17 cellular contexts compared by ENCODE assay signal in the genomic region with DNA sequence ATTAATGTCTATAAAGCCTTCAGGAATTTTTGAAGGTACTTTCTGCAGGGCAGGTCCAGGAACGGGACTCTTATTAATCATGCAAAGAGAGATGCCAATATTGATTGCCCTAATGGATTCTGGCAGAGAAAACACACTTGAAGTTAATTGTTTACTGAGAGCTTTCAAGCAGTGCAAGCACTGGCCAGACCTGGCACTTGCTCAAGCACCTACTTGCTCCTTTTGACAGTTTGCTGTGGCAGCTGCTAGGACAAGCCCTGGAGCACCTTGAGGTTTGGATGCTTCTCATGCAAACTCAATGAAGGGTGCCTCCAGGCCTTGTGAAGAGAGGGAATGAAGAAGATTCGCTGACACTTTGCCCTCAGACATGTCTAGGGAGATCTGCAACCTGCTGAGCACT.
A peak's percentile ranks its signal among the peaks of the same experiment; 100 is the strongest.
DNase-seq lines count a peak whose midpoint lies in the region; ATAC-seq, FAIRE-seq and TF ChIP-seq lines count a peak whose summit lies in the region.
"Had no signal": no experiment of that assay in that cellular context is flagged by ENCODE, and none has a peak within 500 bp of the region (broad histone marks: within the 10 kb centered on the region; RNA-seq: fewer than 3 reads in every experiment).

No MANE protein-coding gene starts in this region.

- H3K9me3 ChIP-seq in WERI-Rb-1 (ENCODE audit: severe bottlenecking): no peaks in the 10 kb centered on the region
- H3K9me3 ChIP-seq: Peyer's patch had no signal

- H3K27ac Mint-ChIP-seq in brain: peak overlapping the region in 3 of 5 experiments; percentile 9 to 36 (median 35)
- H3K27ac Mint-ChIP-seq in progenitor cell of endocrine pancreas: peak overlapping the region; percentile 79
- H3K27ac Mint-ChIP-seq: CD4-positive, alpha-beta memory T cell; T-helper 1 cell treated with Interleukin-12 subunit alpha and Interleukin-12 subunit beta and Interleukin-4 antibody, amounts not matched to agents 30 μg/mL and 1 μg/mL, for 36 hours had no signal

- H3K4me3 Mint-ChIP-seq in brain (no peak overlapping the region), progenitor cell of endocrine pancreas (ENCODE audit: low read depth) (peak overlapping the region; percentile 29)
- H3K4me3 Mint-ChIP-seq: CD4-positive, alpha-beta memory T cell; neural crest cell; T-helper 1 cell treated with Interleukin-12 subunit alpha and Interleukin-12 subunit beta and Interleukin-4 antibody, amounts not matched to agents 30 μg/mL and 1 μg/mL, for 36 hours had no signal

- no peaks in the 10 kb centered on the region for H3K27me3 ChIP-seq in WERI-Rb-1 (ENCODE audit: insufficient read depth, low read depth, severe bottlenecking)
- H3K27me3 ChIP-seq: brain microvascular endothelial cell, Peyer's patch had no signal

- H3K9me3 Mint-ChIP-seq in brain (no peaks in the 10 kb centered on the region), progenitor cell of endocrine pancreas (ENCODE audit: low read depth) (no peaks in the 10 kb centered on the region)
- H3K9me3 Mint-ChIP-seq: CD4-positive, alpha-beta memory T cell; neural crest cell; T-helper 1 cell treated with Interleukin-12 subunit alpha and Interleukin-12 subunit beta and Interleukin-4 antibody, amounts not matched to agents 30 μg/mL and 1 μg/mL, for 36 hours had no signal

- no peak for ATAC-seq in GM21360 (IDR thresholded peaks at IDR 0.05; ENCODE audit: unreplicated experiment)
- ATAC-seq: left ventricle myocardium superior had no signal

- peaks cover 62% of the 10 kb centered on the region for H3K4me1 Mint-ChIP-seq in brain
- peaks cover 61% of the 10 kb centered on the region for H3K4me1 Mint-ChIP-seq in progenitor cell of endocrine pancreas (ENCODE audit: low read depth)
- H3K4me1 Mint-ChIP-seq: CD4-positive, alpha-beta memory T cell had no signal

- no peaks in the 10 kb centered on the region for H3K36me3 Mint-ChIP-seq in brain
- no peaks in the 10 kb centered on the region for H3K36me3 Mint-ChIP-seq in progenitor cell of endocrine pancreas (ENCODE audit: insufficient read depth)
- H3K36me3 Mint-ChIP-seq: CD4-positive, alpha-beta memory T cell had no signal

- no peak for DNase-seq in GM18507 (ENCODE audit: extremely low spot score, insufficient read length, low read depth)
- peak; percentile 86 for DNase-seq in NCI-H1105 (lab: John Stamatoyannopoulos, UW)
- DNase-seq in progenitor cell of endocrine pancreas (ENCODE audit: low spot score, unreplicated experiment): no peak
- no peak for DNase-seq in NCI-H1048 (lab: John Stamatoyannopoulos, UW)
- no peak for DNase-seq in T-helper 9 cell
- DNase-seq in WERI-Rb-1: no peak
- DNase-seq: activated gamma-delta T cell; brain microvascular endothelial cell; CD4-positive, alpha-beta memory T cell; IMR-90; left ventricle myocardium superior; Peyer's patch had no signal

- peak; percentile 9 for FAIRE-seq in GM18507 (lab: Jason Lieb, UNC)
- FAIRE-seq: endometrium had no signal

- no peak overlapping the region for H3K4me3 ChIP-seq in WERI-Rb-1 (ENCODE audit: low read depth, low read length)
- H3K4me3 ChIP-seq: Peyer's patch had no signal

- H3K27me3 Mint-ChIP-seq in brain: no peaks in the 10 kb centered on the region
- H3K27me3 Mint-ChIP-seq in progenitor cell of endocrine pancreas: no peaks in the 10 kb centered on the region

- TF ChIP-seq CTCF in brain (conservative IDR thresholded peaks at IDR 0.05) (no peak), progenitor cell of endocrine pancreas (IDR thresholded peaks at IDR 0.05; ENCODE audit: unreplicated experiment) (no peak), WERI-Rb-1 (IDR thresholded peaks at IDR 0.05; ENCODE audit: low read depth, low read length) (no peak)

- no peaks in the 10 kb centered on the region for H3K36me3 ChIP-seq in WERI-Rb-1
- H3K36me3 ChIP-seq: brain microvascular endothelial cell, Peyer's patch had no signal

- H3K27ac ChIP-seq in WERI-Rb-1: no peak overlapping the region
- H3K27ac ChIP-seq: brain microvascular endothelial cell had no signal
